Comparison of ENCODE assay signal across 8 cellular contexts in genomic region chr10:34637419-34637911, GRCh38.
A peak's percentile ranks its signal among the peaks of the same experiment; 100 is the strongest.
DNase-seq lines count a peak whose midpoint lies in the region; ATAC-seq and TF ChIP-seq lines count a peak whose summit lies in the region.

No MANE protein-coding gene starts in this region.

- H3K36me3 Mint-ChIP-seq in natural killer cell treated with Interleukin-12 subunit alpha and Interleukin-12 subunit beta and Interleukin-15 and Interleukin-18, amount 100 ng/mL, for 72 hours = no peaks in the 10 kb centered on the region

- peak; percentile 75 for ATAC-seq in GM18907 (IDR thresholded peaks at IDR 0.05; ENCODE audit: unreplicated experiment)
- ATAC-seq in HG03103 (IDR thresholded peaks at IDR 0.05; ENCODE audit: low read depth, unreplicated experiment) = peak; percentile 77
- ATAC-seq in natural killer cell treated with Interleukin-12 subunit alpha and Interleukin-12 subunit beta and Interleukin-15 and Interleukin-18, amount 100 ng/mL, for 72 hours = peak in 1 of 2 donors; percentile 52
- ATAC-seq in stimulated activated naive CD8-positive, alpha-beta T cell treated with anti-CD3 and anti-CD28 coated beads, Interleukin-15, Interleukin-2, amounts not matched to agents 100 U/mL and 50 U/mL, for 24 hours = peak; percentile 38

- H3K27me3 Mint-ChIP-seq in natural killer cell treated with Interleukin-12 subunit alpha and Interleukin-12 subunit beta and Interleukin-15 and Interleukin-18, amount 100 ng/mL, for 72 hours = peaks cover 0 to 6% of the 10 kb centered on the region in 2 donors

- DNase-seq in NCI-H526 treated with DMSO at 0.1 percent for 48 hours (lab: John Stamatoyannopoulos, UW) (peak; percentile 84), erythroblast (lab: John Stamatoyannopoulos, UW) (peak; percentile 35 to 63)
- peak; percentile 20 to 28 for DNase-seq in activated CD8-positive, alpha-beta memory T cell treated with anti-CD3 and anti-CD28 coated beads for 4 hours (ENCODE audit: low read depth in 2 of 2)
- DNase-seq in natural killer cell treated with Interleukin-12 subunit alpha and Interleukin-12 subunit beta and Interleukin-15 and Interleukin-18, amount 100 ng/mL, for 72 hours (ENCODE audit: low spot score) = peak; percentile 67
- peak; percentile 77 for DNase-seq in stimulated activated naive CD8-positive, alpha-beta T cell treated with anti-CD3 and anti-CD28 coated beads, Interleukin-15, Interleukin-2, amounts not matched to agents 100 U/mL and 50 U/mL, for 24 hours

- H3K27ac ChIP-seq in C4-2B = no peak overlapping the region

- TF ChIP-seq CTCF in C4-2B (conservative IDR thresholded peaks at IDR 0.05) = peak; percentile 97

- TF ChIP-seq POLR2A in erythroblast (IDR thresholded peaks at IDR 0.05; ENCODE audit: low read length) = no peak

- H3K27ac Mint-ChIP-seq in natural killer cell treated with Interleukin-12 subunit alpha and Interleukin-12 subunit beta and Interleukin-15 and Interleukin-18, amount 100 ng/mL, for 72 hours = no peak overlapping the region

- H3K4me1 Mint-ChIP-seq in natural killer cell treated with Interleukin-12 subunit alpha and Interleukin-12 subunit beta and Interleukin-15 and Interleukin-18, amount 100 ng/mL, for 72 hours (ENCODE audit: low read depth in 2 of 2) = peaks cover 0 to 9% of the 10 kb centered on the region in 2 donors

- no peaks in the 10 kb centered on the region for H3K9me3 Mint-ChIP-seq in natural killer cell treated with Interleukin-12 subunit alpha and Interleukin-12 subunit beta and Interleukin-15 and Interleukin-18, amount 100 ng/mL, for 72 hours

- no peak overlapping the region for H3K4me3 Mint-ChIP-seq in natural killer cell treated with Interleukin-12 subunit alpha and Interleukin-12 subunit beta and Interleukin-15 and Interleukin-18, amount 100 ng/mL, for 72 hours

Comparison
In these comparisons a context has a peak if more than half of its experiments do, and no peak if none do; other contexts are left out.
1. DNase-seq: peak in every context shown above with its lines; median percentile 84 in NCI-H526 treated with DMSO at 0.1 percent for 48 hours; 77 in stimulated activated naive CD8-positive, alpha-beta T cell treated with anti-CD3 and anti-CD28 coated beads, Interleukin-15, Interleukin-2, amounts not matched to agents 100 U/mL and 50 U/mL, for 24 hours; 67 in natural killer cell treated with Interleukin-12 subunit alpha and Interleukin-12 subunit beta and Interleukin-15 and Interleukin-18, amount 100 ng/mL, for 72 hours; 49 in erythroblast; 24 in activated CD8-positive, alpha-beta memory T cell treated with anti-CD3 and anti-CD28 coated beads for 4 hours.